21 cellular contexts compared by ENCODE assay signal in genomic region chr17:12320286-12320685, GRCh38.
DNase-seq lines count a peak whose midpoint lies in the region; TF ChIP-seq lines count a peak whose summit lies in the region.
"Had no signal": no experiment of that assay in that cellular context is flagged by ENCODE, and none has a peak within 500 bp of the region (broad histone marks: within the 10 kb centered on the region; RNA-seq: fewer than 3 reads in every experiment).

No MANE protein-coding gene starts in this region.

- no peaks in the 10 kb centered on the region for H3K9me3 Mint-ChIP-seq in HFFc6
- peaks cover 16% of the 10 kb centered on the region for H3K9me3 Mint-ChIP-seq in activated naive CD4-positive, alpha-beta T cell treated with anti-CD3 and anti-CD28 coated beads, Interleukin-2, amount 10 ng/mL, durations not matched to agents 7 days and 5 days
- peaks cover 13% of the 10 kb centered on the region for H3K9me3 Mint-ChIP-seq in Calu3 (ENCODE audit: low read depth, unreplicated experiment)

- CTCF ChIA-PET in activated naive CD4-positive, alpha-beta T cell treated with anti-CD3 and anti-CD28 coated beads, Interleukin-2, amount 10 ng/mL, durations not matched to agents 7 days and 5 days (lab: Charles Lee), result no interaction called here
- CTCF ChIA-PET in Calu3 (lab: Charles Lee), result no interaction called here

- H3K27ac Mint-ChIP-seq in HFFc6 (peak overlapping the region; percentile 70), Calu3 (ENCODE audit: unreplicated experiment) (no peak overlapping the region)
- no peak overlapping the region for H3K27ac Mint-ChIP-seq in activated naive CD4-positive, alpha-beta T cell treated with anti-CD3 and anti-CD28 coated beads, Interleukin-2, amount 10 ng/mL, durations not matched to agents 7 days and 5 days
- H3K27ac Mint-ChIP-seq: IgD-negative memory B cell, WTC11 had no signal

- peaks cover 4% of the 10 kb centered on the region; the same call in 1 of the 2 replicates for H3K27me3 Mint-ChIP-seq in HFFc6 (ENCODE audit: insufficient read depth)
- H3K27me3 Mint-ChIP-seq in activated naive CD4-positive, alpha-beta T cell treated with anti-CD3 and anti-CD28 coated beads, Interleukin-2, amount 10 ng/mL, durations not matched to agents 7 days and 5 days, result no peaks in the 10 kb centered on the region
- no peaks in the 10 kb centered on the region for H3K27me3 Mint-ChIP-seq in Calu3 (ENCODE audit: unreplicated experiment)
- H3K27me3 Mint-ChIP-seq: IgD-negative memory B cell had no signal

- TF ChIP-seq CTCF in HFFc6 (IDR thresholded peaks at IDR 0.05) (no peak), astrocyte of the spinal cord (IDR thresholded peaks at IDR 0.05; ENCODE audit: low read depth, low read length) (no peak), Calu3 (IDR thresholded peaks at IDR 0.05; ENCODE audit: unreplicated experiment) (no peak)

- intact Hi-C loops in Calu3 (cut with micrococcal nuclease; ENCODE audit: unreplicated experiment), result no loop called here

- peaks cover 56% of the 10 kb centered on the region for H3K4me1 Mint-ChIP-seq in HFFc6 (ENCODE audit: low read depth)
- H3K4me1 Mint-ChIP-seq in activated naive CD4-positive, alpha-beta T cell treated with anti-CD3 and anti-CD28 coated beads, Interleukin-2, amount 10 ng/mL, durations not matched to agents 7 days and 5 days, result no peaks in the 10 kb centered on the region
- no peaks in the 10 kb centered on the region for H3K4me1 Mint-ChIP-seq in Calu3 (ENCODE audit: low read depth, unreplicated experiment)
- H3K4me1 Mint-ChIP-seq: IgD-negative memory B cell, WTC11 had no signal

- DNase-seq in AG08396 (ENCODE audit: low spot score), result peak; percentile 53
- DNase-seq in HFFc6, result peak; percentile 82
- peak; percentile 48 for DNase-seq in astrocyte of the spinal cord (ENCODE audit: low read depth, low spot score)
- peak; percentile 38 for DNase-seq in pons (ENCODE audit: low spot score)
- DNase-seq in activated naive CD4-positive, alpha-beta T cell treated with anti-CD3 and anti-CD28 coated beads, Interleukin-2, amount 10 ng/mL, durations not matched to agents 7 days and 5 days, result no peak
- DNase-seq in Calu3, result no peak
- no peak for DNase-seq in germinal center (ENCODE audit: low spot score)
- DNase-seq in stimulated activated CD4-positive, alpha-beta T cell treated with anti-CD3 and anti-CD28 coated beads, Interleukin-1b, Interleukin-23, amount 100 ng/mL, for 48 hours, result no peak
- DNase-seq: activated CD4-positive, alpha-beta T cell treated with anti-CD3 and anti-CD28 coated beads, Interleukin-2, amount 50 U/mL, for 48 hours; activated gamma-delta T cell; aorta; Caco-2; lower lobe of right lung; MM.1S; NCI-H1436; NCI-H524; stimulated activated CD8-positive, alpha-beta memory T cell treated with anti-CD3 and anti-CD28 coated beads, Interleukin-4, amount 100 ng/mL, for 48 hours; T-helper 2 cell had no signal

- no peak overlapping the region for H3K4me3 ChIP-seq in astrocyte of the spinal cord (ENCODE audit: low read depth, low read length)
- H3K4me3 ChIP-seq: hepatocyte, lower lobe of right lung had no signal

- H3K36me3 Mint-ChIP-seq in HFFc6 (ENCODE audit: low read depth), result no peaks in the 10 kb centered on the region
- H3K36me3 Mint-ChIP-seq in activated naive CD4-positive, alpha-beta T cell treated with anti-CD3 and anti-CD28 coated beads, Interleukin-2, amount 10 ng/mL, durations not matched to agents 7 days and 5 days, result no peaks in the 10 kb centered on the region
- no peaks in the 10 kb centered on the region for H3K36me3 Mint-ChIP-seq in Calu3 (ENCODE audit: insufficient read depth, unreplicated experiment)
- H3K36me3 Mint-ChIP-seq: IgD-negative memory B cell, WTC11 had no signal

- H3K4me3 Mint-ChIP-seq in HFFc6, result no peak overlapping the region
- no peak overlapping the region for H3K4me3 Mint-ChIP-seq in activated naive CD4-positive, alpha-beta T cell treated with anti-CD3 and anti-CD28 coated beads, Interleukin-2, amount 10 ng/mL, durations not matched to agents 7 days and 5 days
- H3K4me3 Mint-ChIP-seq in Calu3 (ENCODE audit: low read depth, unreplicated experiment), result no peak overlapping the region
- H3K4me3 Mint-ChIP-seq: IgD-negative memory B cell, WTC11 had no signal

- in situ Hi-C loops in astrocyte of the spinal cord (cut with HindIII; ENCODE audit: low sequenced_read_pairs), result no loop called here

- no TSS peak for BruUV-seq in Calu3 (replicated peaks; lab: Mats Ljungman, UMichigan)

Comparison
In these comparisons a context has a peak if more than half of its experiments do, and no peak if none do; other contexts are left out.
1. DNase-seq: peak in AG08396 (single experiment), HFFc6 (single experiment), astrocyte of the spinal cord (single experiment) and pons (single experiment); none in activated naive CD4-positive, alpha-beta T cell treated with anti-CD3 and anti-CD28 coated beads, Interleukin-2, amount 10 ng/mL, durations not matched to agents 7 days and 5 days (single experiment), Calu3 (single experiment), germinal center (single experiment) and stimulated activated CD4-positive, alpha-beta T cell treated with anti-CD3 and anti-CD28 coated beads, Interleukin-1b, Interleukin-23, amount 100 ng/mL, for 48 hours (single experiment).